15 cellular contexts compared by ENCODE assay signal in genomic region chr17:66372182-66372581, GRCh38.
"Had no signal": no experiment of that assay in that cellular context is flagged by ENCODE, and none has a peak within 500 bp of the region (broad histone marks: within the 10 kb centered on the region; RNA-seq: fewer than 3 reads in every experiment).

No MANE protein-coding gene starts in this region.

- ATAC-seq: foreskin keratinocyte; stimulated activated naive B cell treated with anti-CD40 and anti-IgM and Interleukin-4, amounts not matched to agents 10 μg/mL and 1 μg/mL and 100 μg/mL, for 72 hours had no signal

- H3K9me3 Mint-ChIP-seq: nephron progenitor cell; stimulated activated naive B cell treated with anti-CD40 and anti-IgM and Interleukin-4, amounts not matched to agents 10 μg/mL and 1 μg/mL and 100 μg/mL, for 72 hours had no signal

- H3K9me3 ChIP-seq: adrenal gland, transverse colon, vagina had no signal

- H3K36me3 ChIP-seq: adrenal gland, transverse colon, vagina had no signal

- H3K27me3 ChIP-seq: adrenal gland, foreskin keratinocyte, transverse colon, vagina had no signal

- H3K4me1 ChIP-seq: foreskin keratinocyte had no signal

- H3K4me3 Mint-ChIP-seq: nephron progenitor cell; stimulated activated naive B cell treated with anti-CD40 and anti-IgM and Interleukin-4, amounts not matched to agents 10 μg/mL and 1 μg/mL and 100 μg/mL, for 72 hours had no signal

- H3K4me3 ChIP-seq: adrenal gland, coronary artery, transverse colon, vagina had no signal

- H3K36me3 Mint-ChIP-seq: stimulated activated naive B cell treated with anti-CD40 and anti-IgM and Interleukin-4, amounts not matched to agents 10 μg/mL and 1 μg/mL and 100 μg/mL, for 72 hours had no signal

- H3K27ac ChIP-seq: adrenal gland, coronary artery, foreskin keratinocyte, transverse colon, vagina had no signal

- DNase-seq: activated CD8-positive, alpha-beta memory T cell treated with anti-CD3 and anti-CD28 coated beads, Interleukin-2, amount 50 U/mL, for 48 hours; activated effector memory CD4-positive, alpha-beta T cell treated with anti-CD3 and anti-CD28 coated beads, Interleukin-2, amount 50 U/mL, for 16 hours; adrenal gland; central memory CD4-positive, alpha-beta T cell; foreskin keratinocyte; glutamatergic neuron; mesendoderm; nephron progenitor cell; occipital lobe; SIG-M5; stimulated activated CD4-positive, alpha-beta T cell treated with anti-CD3 and anti-CD28 coated beads, Interleukin-2, amount 100 ng/mL, for 48 hours; stimulated activated naive B cell treated with anti-CD40 and anti-IgM and Interleukin-4, amounts not matched to agents 10 μg/mL and 1 μg/mL and 100 μg/mL, for 72 hours; transverse colon had no signal

- H3K27ac Mint-ChIP-seq: nephron progenitor cell; stimulated activated naive B cell treated with anti-CD40 and anti-IgM and Interleukin-4, amounts not matched to agents 10 μg/mL and 1 μg/mL and 100 μg/mL, for 72 hours had no signal
